1 cellular context compared by ENCODE assay signal in genomic region chr2:84958135-84959044, GRCh38.
TF ChIP-seq lines count a peak whose summit lies in the region.

No MANE protein-coding gene starts in this region.

TF ChIP-seq in HEK293, 187 proteins besides CTCF, POLR2A, EP300 and RAD21 (continued from another document):
- TF ChIP-seq ZNF18 (tag by site-specific recombination; IDR thresholded peaks at IDR 0.05) (no peak), ZNF121 (tag by site-specific recombination; IDR thresholded peaks at IDR 0.05) (no peak), ZNF221 (tag by site-specific recombination; IDR thresholded peaks at IDR 0.05; ENCODE audit: borderline replicate concordance) (no peak), KLF16 (tag by site-specific recombination; IDR thresholded peaks at IDR 0.05) (no peak), ZNF768 (tag by site-specific recombination; IDR thresholded peaks at IDR 0.05) (no peak), ZNF274 (IDR thresholded peaks at IDR 0.05; ENCODE audit: low read length) (no peak), ZNF274 (tag by site-specific recombination; IDR thresholded peaks at IDR 0.05; ENCODE audit: borderline replicate concordance) (no peak), ZNF585B (tag by site-specific recombination; IDR thresholded peaks at IDR 0.05) (no peak), ZNF112 (tag by site-specific recombination; IDR thresholded peaks at IDR 0.05) (no peak), ZNF2 (tag by site-specific recombination; IDR thresholded peaks at IDR 0.05) (0 out of 2 replicates have a peak, but pooled peaks have one; percentile 22), ZNF211 (tag by site-specific recombination; IDR thresholded peaks at IDR 0.05; ENCODE audit: low read depth) (no peak), IKZF3 (tag by site-specific recombination; IDR thresholded peaks at IDR 0.05) (peak; percentile 81), ZNF146 (tag by site-specific recombination; IDR thresholded peaks at IDR 0.05) (peak; percentile 75; the same call in 1 of the 2 replicates), ZSCAN30 (tag by site-specific recombination; IDR thresholded peaks at IDR 0.05) (0 out of 2 replicates have a peak, but pooled peaks have one; percentile 42), ZNF114 (tag by site-specific recombination; IDR thresholded peaks at IDR 0.05) (no peak), ZNF138 (tag by site-specific recombination; IDR thresholded peaks at IDR 0.05; ENCODE audit: borderline replicate concordance) (no peak), HOXA7 (CRISPR knock-in tag; IDR thresholded peaks at IDR 0.05; ENCODE audit: borderline replicate concordance) (no peak), SP3 (tag by site-specific recombination; IDR thresholded peaks at IDR 0.05) (peak; percentile 41), EGR2 (tag by site-specific recombination; IDR thresholded peaks at IDR 0.05; ENCODE audit: low read depth) (no peak), WT1 (tag by site-specific recombination; IDR thresholded peaks at IDR 0.05) (peak; percentile 56), KLF1 (tag by site-specific recombination; IDR thresholded peaks at IDR 0.05) (no peak), AEBP2 (tag by site-specific recombination; IDR thresholded peaks at IDR 0.05; ENCODE audit: borderline replicate concordance) (no peak), ZNF16 (tag by site-specific recombination; IDR thresholded peaks at IDR 0.05; ENCODE audit: low read depth) (no peak), ZBTB17 (tag by site-specific recombination; IDR thresholded peaks at IDR 0.05) (no peak; the same call in 1 of the 2 replicates), ZNF747 (tag by site-specific recombination; IDR thresholded peaks at IDR 0.05) (no peak), ZNF426 (tag by site-specific recombination; IDR thresholded peaks at IDR 0.05) (no peak), KLF8 (tag by site-specific recombination; IDR thresholded peaks at IDR 0.05) (peak; percentile 66), ZNF366 (tag by site-specific recombination; conservative IDR thresholded peaks at IDR 0.05) (peak; percentile 93), REPIN1 (tag by site-specific recombination; IDR thresholded peaks at IDR 0.05; ENCODE audit: low read depth) (no peak), ZFP41 (tag by site-specific recombination; IDR thresholded peaks at IDR 0.05; ENCODE audit: borderline replicate concordance) (no peak), ZNF26 (tag by site-specific recombination; IDR thresholded peaks at IDR 0.05) (no peak), ELK4 (IDR thresholded peaks at IDR 0.05; ENCODE audit: borderline replicate concordance, low read depth, low read length) (no peak), HOXC10 (CRISPR knock-in tag; IDR thresholded peaks at IDR 0.05) (no peak), ZSCAN23 (tag by site-specific recombination; IDR thresholded peaks at IDR 0.05) (no peak), ZNF664 (tag by site-specific recombination; IDR thresholded peaks at IDR 0.05) (no peak), ZNF394 (tag by site-specific recombination; IDR thresholded peaks at IDR 0.05; ENCODE audit: borderline replicate concordance) (0 out of 2 replicates have a peak, but pooled peaks have one; percentile 12), ZNF350 (tag by site-specific recombination; IDR thresholded peaks at IDR 0.05) (no peak), ZNF843 (tag by site-specific recombination; IDR thresholded peaks at IDR 0.05) (peak; percentile 87), ZBTB20 (tag by site-specific recombination; IDR thresholded peaks at IDR 0.05) (peak; percentile 76), ZXDB (tag by site-specific recombination; IDR thresholded peaks at IDR 0.05) (peak; percentile 75; the same call in 1 of the 2 replicates), ZNF529 (tag by site-specific recombination; IDR thresholded peaks at IDR 0.05; ENCODE audit: insufficient replicate concordance) (no peak), ZNF501 (tag by site-specific recombination; IDR thresholded peaks at IDR 0.05) (no peak; the same call in 1 of the 2 replicates), ZNF776 (tag by site-specific recombination; IDR thresholded peaks at IDR 0.05; ENCODE audit: borderline replicate concordance) (no peak), ZNF621 (tag by site-specific recombination; IDR thresholded peaks at IDR 0.05) (0 out of 2 replicates have a peak, but pooled peaks have one; percentile 82), SETDB1 (IDR thresholded peaks at IDR 0.05; ENCODE audit: insufficient read length, low read length) (no peak), ZNF600 (tag by site-specific recombination; IDR thresholded peaks at IDR 0.05) (peak; percentile 19; the same call in 1 of the 2 replicates), ZNF248 (tag by site-specific recombination; IDR thresholded peaks at IDR 0.05) (no peak), ZEB2 (tag by site-specific recombination; IDR thresholded peaks at IDR 0.05) (peak; percentile 53; the same call in 1 of the 2 replicates), HOXD13 (CRISPR knock-in tag; IDR thresholded peaks at IDR 0.05; ENCODE audit: borderline replicate concordance) (no peak), ZNF488 (tag by site-specific recombination; IDR thresholded peaks at IDR 0.05) (no peak), ZNF133 (tag by site-specific recombination; IDR thresholded peaks at IDR 0.05) (no peak), ZBTB6 (tag by site-specific recombination; IDR thresholded peaks at IDR 0.05) (no peak), GFI1B (tag by site-specific recombination; IDR thresholded peaks at IDR 0.05) (no peak), ZNF510 (tag by site-specific recombination; IDR thresholded peaks at IDR 0.05; ENCODE audit: insufficient replicate concordance) (no peak), KLF10 (tag by site-specific recombination; IDR thresholded peaks at IDR 0.05) (peak; percentile 86; the same call in 1 of the 2 replicates), PATZ1 (tag by site-specific recombination; IDR thresholded peaks at IDR 0.05) (peak; percentile 60), ZNF707 (tag by site-specific recombination; IDR thresholded peaks at IDR 0.05) (no peak), ZNF548 (tag by site-specific recombination; IDR thresholded peaks at IDR 0.05) (no peak), ZBTB48 (tag by site-specific recombination; IDR thresholded peaks at IDR 0.05) (peak; percentile 61; the same call in 1 of the 2 replicates), ZBTB21 (tag by site-specific recombination; IDR thresholded peaks at IDR 0.05) (0 out of 2 replicates have a peak, but pooled peaks have one; percentile 9), ZBTB7A (tag by site-specific recombination; IDR thresholded peaks at IDR 0.05; ENCODE audit: low read depth) (no peak), YY1 (tag by site-specific recombination; IDR thresholded peaks at IDR 0.05) (no peak), SALL2 (tag by site-specific recombination; IDR thresholded peaks at IDR 0.05; ENCODE audit: borderline replicate concordance) (no peak), ZNF391 (tag by site-specific recombination; IDR thresholded peaks at IDR 0.05; ENCODE audit: borderline replicate concordance, low read depth) (no peak; the same call in 1 of the 2 replicates)
